In genomic region chr5:64384761-64385160, GRCh38 we compare ENCODE assay signal across 8 cellular contexts.
DNase-seq lines count a peak whose midpoint lies in the region; ATAC-seq and TF ChIP-seq lines count a peak whose summit lies in the region.

No MANE protein-coding gene starts in this region.

- no peaks in the 10 kb centered on the region for H3K4me1 ChIP-seq in GM23338 (ENCODE audit: insufficient read depth)

- DNase-seq in GM13976 (ENCODE audit: low spot score) (peak; percentile 12), GM23338 (ENCODE audit: low spot score) (peak; percentile 50), LoVo (ENCODE audit: low spot score) (peak; percentile 24), fibroblast of mammary gland (ENCODE audit: low read depth) (peak; percentile 3), natural killer cell (no peak), NCI-H2171 treated with DMSO at 0.1 percent for 48 hours (lab: John Stamatoyannopoulos, UW) (no peak), NCI-H446 treated with DMSO at 0.1 percent for 48 hours (lab: John Stamatoyannopoulos, UW) (no peak), Ammon's horn (ENCODE audit: low spot score) (no peak)

- in situ Hi-C loops in GM13976 (cut with MboI; ENCODE audit: low sequenced_read_pairs, unreplicated experiment), result no loop called here

- H3K36me3 Mint-ChIP-seq in GM23338 (ENCODE audit: low read depth) (no peaks in the 10 kb centered on the region), natural killer cell (no peaks in the 10 kb centered on the region)

- H3K27me3 ChIP-seq in GM23338 (ENCODE audit: insufficient read depth), result no peaks in the 10 kb centered on the region

- no peaks in the 10 kb centered on the region for H3K9me2 ChIP-seq in GM23338 (ENCODE audit: insufficient read depth)

- H3K4me2 ChIP-seq in GM23338, result no peak overlapping the region

- H3K4me1 Mint-ChIP-seq in GM23338 (no peaks in the 10 kb centered on the region), natural killer cell (no peaks in the 10 kb centered on the region)

- no peak overlapping the region for H2AFZ ChIP-seq in GM23338

- no peaks in the 10 kb centered on the region for H4K20me1 ChIP-seq in GM23338 (replicated peaks; ENCODE audit: insufficient read depth)

- H3K9me3 Mint-ChIP-seq in GM23338 (no peaks in the 10 kb centered on the region), natural killer cell (peaks cover 14 to 17% of the 10 kb centered on the region in 2 donors)

- no peak for TF ChIP-seq CTCF in GM13976 (IDR thresholded peaks at IDR 0.05; ENCODE audit: borderline replicate concordance, control extremely low read depth, extremely low read depth, insufficient read depth, missing control alignments)
- peak; percentile 59 to 61 for TF ChIP-seq CTCF in GM23338 (conservative IDR thresholded peaks at IDR 0.05; ENCODE audit: low read depth in 2 of 2)
- TF ChIP-seq CTCF in fibroblast of mammary gland (conservative IDR thresholded peaks at IDR 0.05; ENCODE audit: control insufficient read depth, insufficient read depth, low read depth, low read length), result no peak
- TF ChIP-seq CTCF in natural killer cell (IDR thresholded peaks at IDR 0.05), result no peak

- peak; percentile 74 for ATAC-seq in GM23338
- ATAC-seq in natural killer cell, result no peak

- no peak overlapping the region for H3K4me3 Mint-ChIP-seq in GM23338
- H3K4me3 Mint-ChIP-seq in natural killer cell, result no peak overlapping the region

- intact Hi-C loops in natural killer cell (cut with micrococcal nuclease), result no loop called here

- no peak overlapping the region for H3K27ac Mint-ChIP-seq in GM23338
- H3K27ac Mint-ChIP-seq in natural killer cell, result no peak overlapping the region

- no peaks in the 10 kb centered on the region for H3K36me3 ChIP-seq in GM23338 (ENCODE audit: insufficient read depth)

- no peaks in the 10 kb centered on the region for H3K79me2 ChIP-seq in GM23338 (replicated peaks; ENCODE audit: insufficient read depth)

- H3F3A ChIP-seq in GM23338 (replicated peaks; ENCODE audit: low read depth), result no peaks in the 10 kb centered on the region

- H3K27me3 Mint-ChIP-seq in GM23338 (ENCODE audit: insufficient read depth, low read depth, poor library complexity) (no peaks in the 10 kb centered on the region), natural killer cell (ENCODE audit: low read depth in 2 of 2) (no peaks in the 10 kb centered on the region)

- H3K27ac ChIP-seq in GM23338 (ENCODE audit: low read depth), result no peak overlapping the region

- no peak overlapping the region for H3K4me3 ChIP-seq in GM23338
- H3K4me3 ChIP-seq in fibroblast of mammary gland (ENCODE audit: control insufficient read depth, low read depth, low read length), result no peak overlapping the region

TF ChIP-seq in GM23338, 12 proteins besides CTCF, POLR2A, EP300 and RAD21 (continues in another document):
- TF ChIP-seq CREB1 (CRISPR knock-in tag; IDR thresholded peaks at IDR 0.05; ENCODE audit: low read depth), result no peak
- no peak for TF ChIP-seq REST (IDR thresholded peaks at IDR 0.05; ENCODE audit: unreplicated experiment)
- TF ChIP-seq POLR2AphosphoS5 (IDR thresholded peaks at IDR 0.05; ENCODE audit: low read depth), result no peak
- TF ChIP-seq ZNF331 (CRISPR knock-in tag; IDR thresholded peaks at IDR 0.05; ENCODE audit: low read depth), result no peak
- no peak for TF ChIP-seq JUNB (IDR thresholded peaks at IDR 0.05; ENCODE audit: unreplicated experiment)
- TF ChIP-seq EZH2phosphoT487 (IDR thresholded peaks at IDR 0.05; ENCODE audit: unreplicated experiment), result no peak
- TF ChIP-seq ZNF114 (CRISPR knock-in tag; IDR thresholded peaks at IDR 0.05), result no peak
- no peak for TF ChIP-seq ZNF462 (CRISPR knock-in tag; IDR thresholded peaks at IDR 0.05)
- TF ChIP-seq NANOG (IDR thresholded peaks at IDR 0.05; ENCODE audit: borderline replicate concordance), result no peak
- TF ChIP-seq EZH2 (IDR thresholded peaks at IDR 0.05; ENCODE audit: low read depth, unreplicated experiment), result no peak

Comparison
In these comparisons a context has a peak if more than half of its experiments do, and no peak if none do; other contexts are left out.
1. DNase-seq: peak in GM13976 (single experiment), GM23338 (single experiment), LoVo (single experiment) and fibroblast of mammary gland (single experiment); none in natural killer cell (single experiment), NCI-H2171 treated with DMSO at 0.1 percent for 48 hours (single experiment), NCI-H446 treated with DMSO at 0.1 percent for 48 hours (single experiment) and Ammon's horn (single experiment).
2. CTCF ChIP-seq: peak in GM23338 (2 of 2); none in GM13976 (single experiment), fibroblast of mammary gland (single experiment) and natural killer cell (single experiment).